1 cellular context compared by ENCODE assay signal in the genomic region with DNA sequence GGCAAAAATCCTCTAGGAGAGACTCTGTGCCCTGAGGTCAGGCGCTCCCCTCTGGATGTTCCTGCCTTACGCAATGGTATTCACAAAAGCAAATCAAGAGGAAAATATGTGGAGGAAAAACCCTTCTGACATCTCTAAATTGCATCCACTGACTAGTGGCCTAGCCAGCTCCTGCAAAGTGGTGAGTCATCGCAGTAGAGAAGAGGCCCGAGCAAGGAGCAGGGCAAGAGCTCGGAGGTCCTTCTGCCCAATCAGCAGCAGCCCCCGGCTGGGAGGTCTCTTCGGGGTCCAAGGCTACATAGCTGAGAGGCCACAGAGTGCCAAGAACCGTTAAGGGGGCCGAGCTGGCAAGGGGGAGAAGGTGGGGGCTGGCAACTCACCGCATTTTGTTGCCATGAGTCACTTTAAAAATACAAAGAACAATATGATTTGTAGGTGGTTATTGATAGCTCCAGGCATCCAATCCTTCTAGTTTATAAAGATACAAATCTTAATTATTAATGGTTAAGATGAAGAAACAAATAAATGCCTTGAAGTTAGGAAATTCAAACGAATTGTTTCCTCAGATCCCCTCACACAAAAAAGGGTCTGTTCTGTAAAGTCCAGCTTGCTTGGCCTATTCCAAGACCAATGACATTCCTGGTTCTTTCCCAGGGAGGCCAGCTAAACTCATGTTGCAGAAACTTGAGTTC.
TF ChIP-seq lines count a peak whose summit lies in the region.

No MANE protein-coding gene starts in this region.

TF ChIP-seq in HepG2, 621 proteins besides CTCF, POLR2A, EP300 and RAD21 (continued from another document and continues in another):
- TF ChIP-seq, protein P1, sequence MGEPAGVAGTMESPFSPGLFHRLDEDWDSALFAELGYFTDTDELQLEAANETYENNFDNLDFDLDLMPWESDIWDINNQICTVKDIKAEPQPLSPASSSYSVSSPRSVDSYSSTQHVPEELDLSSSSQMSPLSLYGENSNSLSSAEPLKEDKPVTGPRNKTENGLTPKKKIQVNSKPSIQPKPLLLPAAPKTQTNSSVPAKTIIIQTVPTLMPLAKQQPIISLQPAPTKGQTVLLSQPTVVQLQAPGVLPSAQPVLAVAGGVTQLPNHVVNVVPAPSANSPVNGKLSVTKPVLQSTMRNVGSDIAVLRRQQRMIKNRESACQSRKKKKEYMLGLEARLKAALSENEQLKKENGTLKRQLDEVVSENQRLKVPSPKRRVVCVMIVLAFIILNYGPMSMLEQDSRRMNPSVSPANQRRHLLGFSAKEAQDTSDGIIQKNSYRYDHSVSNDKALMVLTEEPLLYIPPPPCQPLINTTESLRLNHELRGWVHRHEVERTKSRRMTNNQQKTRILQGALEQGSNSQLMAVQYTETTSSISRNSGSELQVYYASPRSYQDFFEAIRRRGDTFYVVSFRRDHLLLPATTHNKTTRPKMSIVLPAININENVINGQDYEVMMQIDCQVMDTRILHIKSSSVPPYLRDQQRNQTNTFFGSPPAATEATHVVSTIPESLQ (CRISPR knock-in tag; conservative IDR thresholded peaks at IDR 0.05), result no peak
- TF ChIP-seq CCAR2 (optimal IDR thresholded peaks at IDR 0.05; ENCODE audit: low read depth, low read length) (no peak), ZNF746 (CRISPR knock-in tag; IDR thresholded peaks at IDR 0.05) (peak; percentile 41; the same call in 1 of the 2 replicates), ZNF180 (CRISPR knock-in tag; IDR thresholded peaks at IDR 0.05; ENCODE audit: borderline replicate concordance, low read depth) (no peak), SCMH1 (CRISPR knock-in tag; IDR thresholded peaks at IDR 0.05; ENCODE audit: borderline replicate concordance) (no peak), REL (CRISPR knock-in tag; conservative IDR thresholded peaks at IDR 0.05) (no peak), FOXP1 (IDR thresholded peaks at IDR 0.05) (no peak), FOXP1 (CRISPR knock-in tag; IDR thresholded peaks at IDR 0.05) (peak; percentile 15; the same call in 1 of the 2 replicates), MYNN (CRISPR knock-in tag; IDR thresholded peaks at IDR 0.05; ENCODE audit: low read depth) (no peak), JUN (CRISPR knock-in tag; IDR thresholded peaks at IDR 0.05) (peak; percentile 96), SIX4 (CRISPR knock-in tag; IDR thresholded peaks at IDR 0.05) (no peak), MED13 (CRISPR knock-in tag; IDR thresholded peaks at IDR 0.05) (no peak), KDM3A (CRISPR knock-in tag; IDR thresholded peaks at IDR 0.05; ENCODE audit: low read depth) (no peak), ZC3H4 (CRISPR knock-in tag; IDR thresholded peaks at IDR 0.05; ENCODE audit: borderline replicate concordance) (no peak), ZSCAN30 (CRISPR knock-in tag; IDR thresholded peaks at IDR 0.05) (no peak), RFXAP (CRISPR knock-in tag; IDR thresholded peaks at IDR 0.05; ENCODE audit: borderline replicate concordance) (no peak), CREM (IDR thresholded peaks at IDR 0.05) (peak; percentile 66), CREM (CRISPR knock-in tag; IDR thresholded peaks at IDR 0.05) (no peak), ZNF83 (CRISPR knock-in tag; IDR thresholded peaks at IDR 0.05; ENCODE audit: borderline replicate concordance) (no peak), POLR2G (IDR thresholded peaks at IDR 0.05; ENCODE audit: low read depth, low read length) (peak; percentile 70), ZNF232 (CRISPR knock-in tag; IDR thresholded peaks at IDR 0.05; ENCODE audit: borderline replicate concordance) (no peak; the same call in 1 of the 2 replicates), ZNF615 (CRISPR knock-in tag; IDR thresholded peaks at IDR 0.05; ENCODE audit: borderline replicate concordance) (no peak), ZNF841 (CRISPR knock-in tag; IDR thresholded peaks at IDR 0.05; ENCODE audit: borderline replicate concordance) (no peak), REPIN1 (CRISPR knock-in tag; IDR thresholded peaks at IDR 0.05; ENCODE audit: borderline replicate concordance, low read depth) (no peak), NFATC3 (CRISPR knock-in tag; IDR thresholded peaks at IDR 0.05) (no peak), ZNF850 (CRISPR knock-in tag; conservative IDR thresholded peaks at IDR 0.05) (no peak), TBX3 (IDR thresholded peaks at IDR 0.05; ENCODE audit: borderline replicate concordance) (peak; percentile 41), NR2C2 (CRISPR knock-in tag; IDR thresholded peaks at IDR 0.05; ENCODE audit: borderline replicate concordance) (no peak; the same call in 1 of the 2 replicates), THYN1 (CRISPR knock-in tag; IDR thresholded peaks at IDR 0.05; ENCODE audit: borderline replicate concordance, low read depth) (no peak), ZNF652 (CRISPR knock-in tag; IDR thresholded peaks at IDR 0.05; ENCODE audit: borderline replicate concordance, low read depth) (no peak)
- TF ChIP-seq, protein P2, sequence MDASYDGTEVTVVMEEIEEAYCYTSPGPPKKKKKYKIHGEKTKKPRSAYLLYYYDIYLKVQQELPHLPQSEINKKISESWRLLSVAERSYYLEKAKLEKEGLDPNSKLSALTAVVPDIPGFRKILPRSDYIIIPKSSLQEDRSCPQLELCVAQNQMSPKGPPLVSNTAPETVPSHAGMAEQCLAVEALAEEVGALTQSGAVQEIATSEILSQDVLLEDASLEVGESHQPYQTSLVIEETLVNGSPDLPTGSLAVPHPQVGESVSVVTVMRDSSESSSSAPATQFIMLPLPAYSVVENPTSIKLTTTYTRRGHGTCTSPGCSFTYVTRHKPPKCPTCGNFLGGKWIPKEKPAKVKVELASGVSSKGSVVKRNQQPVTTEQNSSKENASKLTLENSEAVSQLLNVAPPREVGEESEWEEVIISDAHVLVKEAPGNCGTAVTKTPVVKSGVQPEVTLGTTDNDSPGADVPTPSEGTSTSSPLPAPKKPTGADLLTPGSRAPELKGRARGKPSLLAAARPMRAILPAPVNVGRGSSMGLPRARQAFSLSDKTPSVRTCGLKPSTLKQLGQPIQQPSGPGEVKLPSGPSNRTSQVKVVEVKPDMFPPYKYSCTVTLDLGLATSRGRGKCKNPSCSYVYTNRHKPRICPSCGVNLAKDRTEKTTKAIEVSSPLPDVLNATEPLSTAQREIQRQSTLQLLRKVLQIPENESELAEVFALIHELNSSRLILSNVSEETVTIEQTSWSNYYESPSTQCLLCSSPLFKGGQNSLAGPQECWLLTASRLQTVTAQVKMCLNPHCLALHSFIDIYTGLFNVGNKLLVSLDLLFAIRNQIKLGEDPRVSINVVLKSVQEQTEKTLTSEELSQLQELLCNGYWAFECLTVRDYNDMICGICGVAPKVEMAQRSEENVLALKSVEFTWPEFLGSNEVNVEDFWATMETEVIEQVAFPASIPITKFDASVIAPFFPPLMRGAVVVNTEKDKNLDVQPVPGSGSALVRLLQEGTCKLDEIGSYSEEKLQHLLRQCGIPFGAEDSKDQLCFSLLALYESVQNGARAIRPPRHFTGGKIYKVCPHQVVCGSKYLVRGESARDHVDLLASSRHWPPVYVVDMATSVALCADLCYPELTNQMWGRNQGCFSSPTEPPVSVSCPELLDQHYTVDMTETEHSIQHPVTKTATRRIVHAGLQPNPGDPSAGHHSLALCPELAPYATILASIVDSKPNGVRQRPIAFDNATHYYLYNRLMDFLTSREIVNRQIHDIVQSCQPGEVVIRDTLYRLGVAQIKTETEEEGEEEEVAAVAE (CRISPR knock-in tag; IDR thresholded peaks at IDR 0.05; ENCODE audit: borderline replicate concordance), result no peak; the same call in 1 of the 2 replicates
- TF ChIP-seq, protein P3, sequence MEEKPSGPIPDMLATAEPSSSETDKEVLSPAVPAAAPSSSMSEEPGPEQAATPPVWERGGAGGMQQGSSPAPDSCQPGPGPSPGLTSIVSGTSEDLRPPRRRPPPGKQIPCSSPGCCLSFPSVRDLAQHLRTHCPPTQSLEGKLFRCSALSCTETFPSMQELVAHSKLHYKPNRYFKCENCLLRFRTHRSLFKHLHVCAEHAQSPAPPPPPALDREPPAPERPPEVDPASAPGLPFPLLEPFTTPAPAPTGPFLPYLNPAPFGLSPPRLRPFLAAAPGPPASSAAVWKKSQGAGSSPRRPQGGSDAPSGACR (CRISPR knock-in tag; IDR thresholded peaks at IDR 0.05), result no peak
- TF ChIP-seq, protein P4, sequence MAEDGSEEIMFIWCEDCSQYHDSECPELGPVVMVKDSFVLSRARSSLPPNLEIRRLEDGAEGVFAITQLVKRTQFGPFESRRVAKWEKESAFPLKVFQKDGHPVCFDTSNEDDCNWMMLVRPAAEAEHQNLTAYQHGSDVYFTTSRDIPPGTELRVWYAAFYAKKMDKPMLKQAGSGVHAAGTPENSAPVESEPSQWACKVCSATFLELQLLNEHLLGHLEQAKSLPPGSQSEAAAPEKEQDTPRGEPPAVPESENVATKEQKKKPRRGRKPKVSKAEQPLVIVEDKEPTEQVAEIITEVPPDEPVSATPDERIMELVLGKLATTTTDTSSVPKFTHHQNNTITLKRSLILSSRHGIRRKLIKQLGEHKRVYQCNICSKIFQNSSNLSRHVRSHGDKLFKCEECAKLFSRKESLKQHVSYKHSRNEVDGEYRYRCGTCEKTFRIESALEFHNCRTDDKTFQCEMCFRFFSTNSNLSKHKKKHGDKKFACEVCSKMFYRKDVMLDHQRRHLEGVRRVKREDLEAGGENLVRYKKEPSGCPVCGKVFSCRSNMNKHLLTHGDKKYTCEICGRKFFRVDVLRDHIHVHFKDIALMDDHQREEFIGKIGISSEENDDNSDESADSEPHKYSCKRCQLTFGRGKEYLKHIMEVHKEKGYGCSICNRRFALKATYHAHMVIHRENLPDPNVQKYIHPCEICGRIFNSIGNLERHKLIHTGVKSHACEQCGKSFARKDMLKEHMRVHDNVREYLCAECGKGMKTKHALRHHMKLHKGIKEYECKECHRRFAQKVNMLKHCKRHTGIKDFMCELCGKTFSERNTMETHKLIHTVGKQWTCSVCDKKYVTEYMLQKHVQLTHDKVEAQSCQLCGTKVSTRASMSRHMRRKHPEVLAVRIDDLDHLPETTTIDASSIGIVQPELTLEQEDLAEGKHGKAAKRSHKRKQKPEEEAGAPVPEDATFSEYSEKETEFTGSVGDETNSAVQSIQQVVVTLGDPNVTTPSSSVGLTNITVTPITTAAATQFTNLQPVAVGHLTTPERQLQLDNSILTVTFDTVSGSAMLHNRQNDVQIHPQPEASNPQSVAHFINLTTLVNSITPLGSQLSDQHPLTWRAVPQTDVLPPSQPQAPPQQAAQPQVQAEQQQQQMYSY (CRISPR knock-in tag; IDR thresholded peaks at IDR 0.05), result no peak
- TF ChIP-seq, protein P5, sequence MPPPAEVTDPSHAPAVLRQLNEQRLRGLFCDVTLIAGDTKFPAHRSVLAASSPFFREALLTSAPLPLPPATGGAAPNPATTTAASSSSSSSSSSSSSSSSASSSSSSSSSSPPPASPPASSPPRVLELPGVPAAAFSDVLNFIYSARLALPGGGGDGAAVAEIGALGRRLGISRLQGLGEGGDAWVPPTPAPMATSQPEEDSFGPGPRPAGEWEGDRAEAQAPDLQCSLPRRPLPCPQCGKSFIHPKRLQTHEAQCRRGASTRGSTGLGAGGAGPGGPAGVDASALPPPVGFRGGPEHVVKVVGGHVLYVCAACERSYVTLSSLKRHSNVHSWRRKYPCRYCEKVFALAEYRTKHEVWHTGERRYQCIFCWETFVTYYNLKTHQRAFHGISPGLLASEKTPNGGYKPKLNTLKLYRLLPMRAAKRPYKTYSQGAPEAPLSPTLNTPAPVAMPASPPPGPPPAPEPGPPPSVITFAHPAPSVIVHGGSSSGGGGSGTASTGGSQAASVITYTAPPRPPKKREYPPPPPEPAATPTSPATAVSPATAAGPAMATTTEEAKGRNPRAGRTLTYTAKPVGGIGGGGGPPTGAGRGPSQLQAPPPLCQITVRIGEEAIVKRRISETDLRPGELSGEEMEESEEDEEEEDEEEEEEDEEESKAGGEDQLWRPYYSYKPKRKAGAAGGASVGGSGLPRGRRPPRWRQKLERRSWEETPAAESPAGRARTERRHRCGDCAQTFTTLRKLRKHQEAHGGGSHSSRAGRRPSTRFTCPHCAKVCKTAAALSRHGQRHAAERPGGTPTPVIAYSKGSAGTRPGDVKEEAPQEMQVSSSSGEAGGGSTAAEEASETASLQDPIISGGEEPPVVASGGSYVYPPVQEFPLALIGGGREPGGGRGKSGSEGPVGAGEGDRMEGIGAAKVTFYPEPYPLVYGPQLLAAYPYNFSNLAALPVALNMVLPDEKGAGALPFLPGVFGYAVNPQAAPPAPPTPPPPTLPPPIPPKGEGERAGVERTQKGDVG (CRISPR knock-in tag; IDR thresholded peaks at IDR 0.05; ENCODE audit: borderline replicate concordance), result no peak
- TF ChIP-seq, protein P6, sequence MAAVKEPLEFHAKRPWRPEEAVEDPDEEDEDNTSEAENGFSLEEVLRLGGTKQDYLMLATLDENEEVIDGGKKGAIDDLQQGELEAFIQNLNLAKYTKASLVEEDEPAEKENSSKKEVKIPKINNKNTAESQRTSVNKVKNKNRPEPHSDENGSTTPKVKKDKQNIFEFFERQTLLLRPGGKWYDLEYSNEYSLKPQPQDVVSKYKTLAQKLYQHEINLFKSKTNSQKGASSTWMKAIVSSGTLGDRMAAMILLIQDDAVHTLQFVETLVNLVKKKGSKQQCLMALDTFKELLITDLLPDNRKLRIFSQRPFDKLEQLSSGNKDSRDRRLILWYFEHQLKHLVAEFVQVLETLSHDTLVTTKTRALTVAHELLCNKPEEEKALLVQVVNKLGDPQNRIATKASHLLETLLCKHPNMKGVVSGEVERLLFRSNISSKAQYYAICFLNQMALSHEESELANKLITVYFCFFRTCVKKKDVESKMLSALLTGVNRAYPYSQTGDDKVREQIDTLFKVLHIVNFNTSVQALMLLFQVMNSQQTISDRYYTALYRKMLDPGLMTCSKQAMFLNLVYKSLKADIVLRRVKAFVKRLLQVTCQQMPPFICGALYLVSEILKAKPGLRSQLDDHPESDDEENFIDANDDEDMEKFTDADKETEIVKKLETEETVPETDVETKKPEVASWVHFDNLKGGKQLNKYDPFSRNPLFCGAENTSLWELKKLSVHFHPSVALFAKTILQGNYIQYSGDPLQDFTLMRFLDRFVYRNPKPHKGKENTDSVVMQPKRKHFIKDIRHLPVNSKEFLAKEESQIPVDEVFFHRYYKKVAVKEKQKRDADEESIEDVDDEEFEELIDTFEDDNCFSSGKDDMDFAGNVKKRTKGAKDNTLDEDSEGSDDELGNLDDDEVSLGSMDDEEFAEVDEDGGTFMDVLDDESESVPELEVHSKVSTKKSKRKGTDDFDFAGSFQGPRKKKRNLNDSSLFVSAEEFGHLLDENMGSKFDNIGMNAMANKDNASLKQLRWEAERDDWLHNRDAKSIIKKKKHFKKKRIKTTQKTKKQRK (IDR thresholded peaks at IDR 0.05; ENCODE audit: low read length), result no peak
- TF ChIP-seq, protein P7, sequence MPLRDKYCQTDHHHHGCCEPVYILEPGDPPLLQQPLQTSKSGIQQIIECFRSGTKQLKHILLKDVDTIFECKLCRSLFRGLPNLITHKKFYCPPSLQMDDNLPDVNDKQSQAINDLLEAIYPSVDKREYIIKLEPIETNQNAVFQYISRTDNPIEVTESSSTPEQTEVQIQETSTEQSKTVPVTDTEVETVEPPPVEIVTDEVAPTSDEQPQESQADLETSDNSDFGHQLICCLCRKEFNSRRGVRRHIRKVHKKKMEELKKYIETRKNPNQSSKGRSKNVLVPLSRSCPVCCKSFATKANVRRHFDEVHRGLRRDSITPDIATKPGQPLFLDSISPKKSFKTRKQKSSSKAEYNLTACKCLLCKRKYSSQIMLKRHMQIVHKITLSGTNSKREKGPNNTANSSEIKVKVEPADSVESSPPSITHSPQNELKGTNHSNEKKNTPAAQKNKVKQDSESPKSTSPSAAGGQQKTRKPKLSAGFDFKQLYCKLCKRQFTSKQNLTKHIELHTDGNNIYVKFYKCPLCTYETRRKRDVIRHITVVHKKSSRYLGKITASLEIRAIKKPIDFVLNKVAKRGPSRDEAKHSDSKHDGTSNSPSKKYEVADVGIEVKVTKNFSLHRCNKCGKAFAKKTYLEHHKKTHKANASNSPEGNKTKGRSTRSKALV (CRISPR knock-in tag; IDR thresholded peaks at IDR 0.05), result no peak
